ENCODE assay signal across 25 cellular contexts in the genomic region with DNA sequence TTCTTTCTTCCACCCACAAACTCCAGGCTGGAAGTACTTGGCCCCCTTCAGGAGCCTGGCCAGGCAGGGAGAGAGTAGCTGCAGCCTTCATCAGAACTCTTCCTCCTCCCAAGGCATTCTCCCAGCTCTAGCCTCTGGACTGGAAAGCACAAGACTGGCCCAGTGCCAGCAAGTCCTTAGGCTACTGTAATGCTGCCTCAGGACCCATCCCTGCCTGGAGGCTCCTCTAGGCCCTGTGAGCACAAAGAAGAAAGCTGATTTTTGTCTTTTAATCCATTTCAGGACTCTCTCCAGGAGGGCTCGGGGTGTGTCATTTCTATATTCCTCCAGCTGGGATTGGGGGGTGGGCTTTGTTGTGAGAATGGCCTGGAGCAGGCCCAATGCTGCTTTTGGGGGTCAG. TPM values are rescaled to one million over a fixed set of nuclear protein-coding genes. Genes with fewer than 3 reads are reported as not detected.
DNase-seq lines count a peak whose midpoint lies in the region; TF ChIP-seq lines count a peak whose summit lies in the region.
"Had no signal": no experiment of that assay in that cellular context is flagged by ENCODE, and none has a peak within 500 bp of the region (broad histone marks: within the 10 kb centered on the region; RNA-seq: fewer than 3 reads in every experiment).

No MANE protein-coding gene starts in this region.

- H2AFZ ChIP-seq in GM23248: no peak overlapping the region
- no peak overlapping the region for H2AFZ ChIP-seq in neural progenitor cell (replicated peaks)
- H2AFZ ChIP-seq: GM23338 had no signal

- H3K4me3 ChIP-seq in GM23248: no peak overlapping the region
- H3K4me3 ChIP-seq in esophagus muscularis mucosa: no peak overlapping the region
- no peak overlapping the region for H3K4me3 ChIP-seq in thyroid gland (replicated peaks in 1 of 3)
- no peak overlapping the region for H3K4me3 ChIP-seq in neural progenitor cell
- H3K4me3 ChIP-seq: BLaER1 treated with 17β-estradiol and CSF1 and Interleukin-3, amounts not matched to agents 10 nM and 100 nM; GM12878; GM23338; HAP-1; SJSA1 had no signal

- TF ChIP-seq POLR2A in esophagus muscularis mucosa (IDR thresholded peaks at IDR 0.05; ENCODE audit: low read depth) (no peak), thyroid gland (IDR thresholded peaks at IDR 0.05) (no peak)

- H3K27me3 Mint-ChIP-seq in neural progenitor cell (ENCODE audit: insufficient read depth, low read depth) (peaks cover 2% of the 10 kb centered on the region), chondrocyte (ENCODE audit: low read depth) (no peaks in the 10 kb centered on the region)

- no peaks in the 10 kb centered on the region for H3K79me2 ChIP-seq in GM23248 (ENCODE audit: insufficient read depth)
- no peaks in the 10 kb centered on the region for H3K79me2 ChIP-seq in neural progenitor cell (ENCODE audit: low read depth)

- H3K36me3 Mint-ChIP-seq in neural progenitor cell: no peaks in the 10 kb centered on the region
- H3K36me3 Mint-ChIP-seq in chondrocyte (ENCODE audit: low read depth): no peaks in the 10 kb centered on the region
- H3K36me3 Mint-ChIP-seq: CD8-positive, alpha-beta T cell had no signal

- H3K36me3 ChIP-seq in GM23248 (ENCODE audit: low read depth) (no peaks in the 10 kb centered on the region), esophagus muscularis mucosa (peaks cover 0 to 4% (median 0%) of the 10 kb centered on the region in 4 donors), thyroid gland (no peaks in the 10 kb centered on the region), neural progenitor cell (no peaks in the 10 kb centered on the region)
- H3K36me3 ChIP-seq: BLaER1 treated with 17β-estradiol and CSF1 and Interleukin-3, amounts not matched to agents 10 nM and 100 nM; HAP-1; SJSA1 had no signal

- no peak for TF ChIP-seq CTCF in esophagus muscularis mucosa (IDR thresholded peaks at IDR 0.05)
- no peak for TF ChIP-seq CTCF in thyroid gland (IDR thresholded peaks at IDR 0.05)
- TF ChIP-seq CTCF in neural progenitor cell (IDR thresholded peaks at IDR 0.05): no peak
- no peak for TF ChIP-seq CTCF in chondrocyte (IDR thresholded peaks at IDR 0.05)

- no peaks in the 10 kb centered on the region for H3K9me3 ChIP-seq in GM23248 (ENCODE audit: low read depth)
- H3K9me3 ChIP-seq in esophagus muscularis mucosa: no peaks in the 10 kb centered on the region
- no peaks in the 10 kb centered on the region for H3K9me3 ChIP-seq in thyroid gland
- no peaks in the 10 kb centered on the region for H3K9me3 ChIP-seq in neural progenitor cell (ENCODE audit: low read depth)
- H3K9me3 ChIP-seq: BLaER1 treated with 17β-estradiol and CSF1 and Interleukin-3, amounts not matched to agents 10 nM and 100 nM; HAP-1; SJSA1 had no signal

- H4K20me1 ChIP-seq in GM23248 (ENCODE audit: insufficient read depth) (no peaks in the 10 kb centered on the region), neural progenitor cell (ENCODE audit: low read depth) (no peaks in the 10 kb centered on the region)

- H3K9me3 Mint-ChIP-seq in neural progenitor cell: peaks cover 2% of the 10 kb centered on the region
- H3K9me3 Mint-ChIP-seq in chondrocyte (ENCODE audit: low read depth): peaks cover 11% of the 10 kb centered on the region
- H3K9me3 Mint-ChIP-seq: CD8-positive, alpha-beta T cell; GM23338 had no signal

- TF ChIP-seq EP300 in esophagus muscularis mucosa (IDR thresholded peaks at IDR 0.05): no peak

- H3K4me1 Mint-ChIP-seq in neural progenitor cell (no peaks in the 10 kb centered on the region), chondrocyte (ENCODE audit: low read depth) (no peaks in the 10 kb centered on the region)

- H3K9me2 ChIP-seq in GM23248 (ENCODE audit: insufficient read depth): no peaks in the 10 kb centered on the region

- H3K4me3 Mint-ChIP-seq in neural progenitor cell: no peak overlapping the region
- H3K4me3 Mint-ChIP-seq in chondrocyte (ENCODE audit: unreplicated experiment): no peak overlapping the region
- H3K4me3 Mint-ChIP-seq: CD8-positive, alpha-beta T cell; GM23338 had no signal

- DNase-seq in NCI-H82 (lab: John Stamatoyannopoulos, UW): peak; percentile 25
- no peak for DNase-seq in NCI-H82 treated with DMSO at 0.1 percent for 48 hours (lab: John Stamatoyannopoulos, UW; ENCODE audit: unreplicated experiment)
- peak; percentile 15 for DNase-seq in GM23248
- DNase-seq in esophagus muscularis mucosa (ENCODE audit: extremely low spot score): peak; percentile 21
- peak; percentile 27 to 40 for DNase-seq in thyroid gland
- DNase-seq in neural progenitor cell (ENCODE audit: low spot score): no peak
- DNase-seq in chondrocyte (ENCODE audit: low spot score): no peak
- DNase-seq: ACHN, Calu3, DMS79, KG1, NCI-H1694 treated with DMSO at 0.1 percent for 48 hours, NCI-H2107, NCI-H2227 treated with DMSO at 0.1 percent for 48 hours, NCI-H510A, T-helper 1 cell had no signal

- H3K4me1 ChIP-seq in GM23248 (ENCODE audit: insufficient read depth) (no peaks in the 10 kb centered on the region), esophagus muscularis mucosa (no peaks in the 10 kb centered on the region), thyroid gland (no peaks in the 10 kb centered on the region), neural progenitor cell (no peaks in the 10 kb centered on the region)
- H3K4me1 ChIP-seq: HAP-1, SJSA1 had no signal

- H3K27ac Mint-ChIP-seq in neural progenitor cell (no peak overlapping the region), chondrocyte (ENCODE audit: unreplicated experiment) (no peak overlapping the region)
- H3K27ac Mint-ChIP-seq: CD8-positive, alpha-beta T cell had no signal

- 100% methylated on average over 1 of the region's 1 CpG for WGBS in GM23248 (ENCODE audit: low coverage in 1 of 2, low lambda C conversion rate in 2 of 2, missing lambda C conversion rate in 2 of 2), 2 experiments
- 87% methylated on average over 1 of the region's 1 CpG for WGBS in esophagus muscularis mucosa
- WGBS in thyroid gland, 2 donors: 88 to 100% methylated on average over 1 of the region's 1 CpG

- H3K4me2 ChIP-seq in GM23248 (ENCODE audit: unreplicated experiment) (no peak overlapping the region), neural progenitor cell (no peak overlapping the region)
- H3K4me2 ChIP-seq: BLaER1 treated with 17β-estradiol and CSF1 and Interleukin-3, amounts not matched to agents 10 nM and 100 nM; GM23338 had no signal

- H3K9ac ChIP-seq in GM23248 (no peak overlapping the region), neural progenitor cell (no peak overlapping the region)
- H3K9ac ChIP-seq: BLaER1 treated with 17β-estradiol and CSF1 and Interleukin-3, amounts not matched to agents 10 nM and 100 nM had no signal

- no peak overlapping the region for H3K27ac ChIP-seq in GM23248
- H3K27ac ChIP-seq in esophagus muscularis mucosa (replicated peaks in 1 of 4): no peak overlapping the region
- H3K27ac ChIP-seq in thyroid gland: no peak overlapping the region
- no peak overlapping the region for H3K27ac ChIP-seq in neural progenitor cell
- H3K27ac ChIP-seq: BLaER1 treated with 17β-estradiol and CSF1 and Interleukin-3, amounts not matched to agents 10 nM and 100 nM; HL-60; SJSA1 had no signal

- in situ Hi-C loops in GM23248 (cut with MboI): loop anchor here (10.0 kb wide), 1 partner anchor 56 kb away; no protein-coding TSS in a partner anchor

- intact Hi-C loops in esophagus muscularis mucosa (cut with DNase I): no loop called here
- intact Hi-C loops in thyroid gland (cut with DNase I): loop anchor here (5.0 to 10.0 kb wide), 2 partner anchors 56 to 497 kb away; no protein-coding TSS in a partner anchor

- no peaks in the 10 kb centered on the region for H3F3A ChIP-seq in GM23248 (ENCODE audit: insufficient read depth)
- H3F3A ChIP-seq in neural progenitor cell (ENCODE audit: low read depth): no peaks in the 10 kb centered on the region

- H3K27me3 ChIP-seq in GM23248 (replicated peaks; ENCODE audit: insufficient read depth) (no peaks in the 10 kb centered on the region), esophagus muscularis mucosa (no peaks in the 10 kb centered on the region), thyroid gland (no peaks in the 10 kb centered on the region), neural progenitor cell (no peaks in the 10 kb centered on the region)
- H3K27me3 ChIP-seq: SJSA1 had no signal

RNA-seq across cellular contexts. Expression of gene AWAT2, which starts 10.8 kb away (rescaled TPM):
- total RNA-seq in GM23248 (2014; rRNA removed; shearing (Covaris generic)): not detected in 2 replicates
- polyA plus RNA-seq in GM23248 (2016; fragmentation: Nextera tagmentation; extraction: Ambion mirVana): not detected in 2 replicates
- total RNA-seq in esophagus muscularis mucosa: not detected
- total RNA-seq in thyroid gland: not detected
- total RNA-seq in neural progenitor cell (ENCODE audit: low replicate concordance): not detected in 2 replicates
- not detected in 3 replicates for total RNA-seq in chondrocyte
- total RNA-seq: Calu3; CD8-positive, alpha-beta T cell; GM12878; GM23338; HT-29; OCI-LY7; SJSA1 had no signal
- polyA plus RNA-seq: GM12878, GM23338 had no signal

RNA-seq across cellular contexts. Expression of gene OTUD6A, which starts 23.3 kb away (rescaled TPM):
- not detected in 2 replicates for total RNA-seq in GM23248 (2014; rRNA removed; shearing (Covaris generic))
- not detected in 2 replicates for polyA plus RNA-seq in GM23248 (2016; fragmentation: Nextera tagmentation; extraction: Ambion mirVana)
- total RNA-seq in esophagus muscularis mucosa (not detected), thyroid gland (not detected), neural progenitor cell (ENCODE audit: low replicate concordance) (not detected in 2 replicates), chondrocyte (not detected in 3 replicates)
- total RNA-seq: Calu3; CD8-positive, alpha-beta T cell; GM12878; HT-29; OCI-LY7; SJSA1 had no signal
- polyA plus RNA-seq: GM12878, GM23338 had no signal

Comparison
In these comparisons a context has a peak if more than half of its experiments do, and no peak if none do; other contexts are left out.
1. DNase-seq: peak in NCI-H82 (single experiment), GM23248 (single experiment), esophagus muscularis mucosa (single experiment) and thyroid gland (2 of 2); none in NCI-H82 treated with DMSO at 0.1 percent for 48 hours (single experiment), neural progenitor cell (single experiment) and chondrocyte (single experiment).